1 cellular context compared by ENCODE assay signal in the genomic region with DNA sequence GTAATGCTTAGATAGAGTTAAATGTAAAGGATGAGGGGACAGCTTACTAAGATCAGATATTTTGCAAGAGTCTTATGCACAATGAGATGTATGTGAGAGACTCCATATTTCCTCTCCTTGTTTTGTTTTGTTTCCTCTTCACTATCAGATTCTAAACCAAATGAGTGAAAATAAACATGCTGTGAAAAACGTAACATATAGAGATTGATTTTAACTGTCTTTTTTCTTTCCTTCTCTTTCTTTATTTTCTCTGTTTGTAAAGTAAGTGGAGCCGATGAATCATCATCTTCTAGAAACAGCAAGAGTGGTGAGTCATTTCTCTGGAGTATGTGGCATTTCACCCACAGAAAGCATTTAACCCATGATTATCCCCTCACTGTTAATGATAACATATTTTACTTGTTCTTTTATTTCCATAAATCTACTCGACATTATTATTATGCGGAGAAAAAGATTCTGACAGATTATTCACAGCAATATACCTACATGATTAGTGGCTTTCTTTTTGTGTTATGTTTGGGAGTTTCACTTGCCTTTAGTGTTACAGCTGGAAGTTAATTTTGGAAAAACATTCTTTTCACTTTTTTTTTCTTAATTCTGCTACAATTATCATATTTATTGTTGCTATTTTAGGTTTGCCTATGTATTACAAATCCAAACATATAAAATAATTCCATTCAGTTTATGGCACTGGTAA.
TF ChIP-seq lines count a peak whose summit lies in the region.

No MANE protein-coding gene starts in this region.

TF ChIP-seq in H1, 55 proteins besides CTCF, POLR2A, EP300 and RAD21:
- TF ChIP-seq RXRA (IDR thresholded peaks at IDR 0.05; ENCODE audit: insufficient read depth, low read depth, low read length) (no peak), JUND (IDR thresholded peaks at IDR 0.05; ENCODE audit: low read length) (peak; percentile 60; the same call in 1 of the 2 replicates)
- TF ChIP-seq, protein P1, sequence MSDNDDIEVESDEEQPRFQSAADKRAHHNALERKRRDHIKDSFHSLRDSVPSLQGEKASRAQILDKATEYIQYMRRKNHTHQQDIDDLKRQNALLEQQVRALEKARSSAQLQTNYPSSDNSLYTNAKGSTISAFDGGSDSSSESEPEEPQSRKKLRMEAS (IDR thresholded peaks at IDR 0.05) = no peak
